8 cellular contexts compared by ENCODE assay signal in genomic region chr20:41095110-41095969, GRCh38. TPM values are rescaled to one million over a fixed set of nuclear protein-coding genes. Genes with fewer than 3 reads are reported as not detected.
DNase-seq lines count a peak whose midpoint lies in the region; ATAC-seq, FAIRE-seq and TF ChIP-seq lines count a peak whose summit lies in the region.

No MANE protein-coding gene starts in this region.

- no peaks in the 10 kb centered on the region for H3K27me3 ChIP-seq in upper lobe of left lung

- TF ChIP-seq EP300 in upper lobe of left lung (IDR thresholded peaks at IDR 0.05): no peak

- TF ChIP-seq POLR2A in upper lobe of left lung (IDR thresholded peaks at IDR 0.05) (no peak), GM12891 (IDR thresholded peaks at IDR 0.05; ENCODE audit: low read depth, low read length) (no peak)

- H3K4me3 ChIP-seq in fibroblast of the aortic adventitia (ENCODE audit: low read depth, low read length) (no peak overlapping the region), upper lobe of left lung (no peak overlapping the region)

- WGBS in upper lobe of left lung, 2 donors: 47 to 48% methylated on average over 7 of the region's 7 CpGs

- DNase-seq in D341Med (ENCODE audit: low spot score): peak; percentile 77
- peak; percentile 31 for DNase-seq in HuH-7.5 (ENCODE audit: low spot score)
- DNase-seq in RCC 7860 (ENCODE audit: low spot score): peak; percentile 36
- peak; percentile 27 for DNase-seq in activated T-helper 1 cell treated with anti-CD3 and anti-CD28 coated beads, Interleukin-2, amount 50 U/mL, for 16 hours (ENCODE audit: low read depth in 1 of 2, low spot score in 1 of 2)
- peak; percentile 77 for DNase-seq in fibroblast of the aortic adventitia (ENCODE audit: low read depth)
- DNase-seq in nucleus accumbens (lab: John Stamatoyannopoulos, UW): peak in 31 of 56 donors; percentile 1 to 80 (median 18)
- DNase-seq in upper lobe of left lung: peak in 1 of 2 donors; percentile 65
- DNase-seq in GM12891 (ENCODE audit: insufficient read length, low spot score): no peak

- H3K36me3 ChIP-seq in upper lobe of left lung: peaks cover 13 to 87% (median 61%) of the 10 kb centered on the region in 4 donors

- ATAC-seq in upper lobe of left lung (ENCODE audit: low FRiP score in 2 of 2): peak; percentile 81 to 89

- TF ChIP-seq CTCF in fibroblast of the aortic adventitia (IDR thresholded peaks at IDR 0.05; ENCODE audit: insufficient read depth, low read length): peak; percentile 82
- peak; percentile 38 to 80 (median 64) for TF ChIP-seq CTCF in upper lobe of left lung (IDR thresholded peaks at IDR 0.05)

- no peaks in the 10 kb centered on the region for H3K9me3 ChIP-seq in upper lobe of left lung

- peaks cover 0 to 4% (median 0%) of the 10 kb centered on the region in 4 donors for H3K4me1 ChIP-seq in upper lobe of left lung

- FAIRE-seq in RCC 7860 (lab: Jason Lieb, UNC) (peak; percentile 79), GM12891 (lab: Jason Lieb, UNC) (no peak)

- H3K27ac ChIP-seq in upper lobe of left lung: no peak overlapping the region

TF ChIP-seq in GM12891, 5 proteins besides CTCF, POLR2A, EP300 and RAD21:
- TF ChIP-seq TAF1 (IDR thresholded peaks at IDR 0.05; ENCODE audit: low read depth, low read length): no peak
- TF ChIP-seq PAX5 (IDR thresholded peaks at IDR 0.05; ENCODE audit: insufficient read depth, low read length, severe bottlenecking): no peak
- no peak for TF ChIP-seq POLR2AphosphoS5 (IDR thresholded peaks at IDR 0.05; ENCODE audit: low read depth, low read length)
- no peak for TF ChIP-seq POU2F2 (IDR thresholded peaks at IDR 0.05; ENCODE audit: low read depth, low read length)
- no peak for TF ChIP-seq SPI1 (IDR thresholded peaks at IDR 0.05; ENCODE audit: low read depth, low read length)

RNA-seq across cellular contexts. Expression of gene PLCG1, which starts 42.0 kb away (rescaled TPM):
- total RNA-seq in fibroblast of the aortic adventitia (ENCODE audit: low replicate concordance) (38.0 and 56.4 TPM in 2 replicates), upper lobe of left lung (100 to 1,000 TPM in 3 of 6 donors, 10 to 100 TPM in 3; 69.8 to 383 (median 99.5) TPM)
- 70.7 TPM for polyA plus RNA-seq in GM12891 (2012; ENCODE audit: low read depth, missing spikeins)
